Comparison of ENCODE assay signal across 20 cellular contexts in the genomic region with DNA sequence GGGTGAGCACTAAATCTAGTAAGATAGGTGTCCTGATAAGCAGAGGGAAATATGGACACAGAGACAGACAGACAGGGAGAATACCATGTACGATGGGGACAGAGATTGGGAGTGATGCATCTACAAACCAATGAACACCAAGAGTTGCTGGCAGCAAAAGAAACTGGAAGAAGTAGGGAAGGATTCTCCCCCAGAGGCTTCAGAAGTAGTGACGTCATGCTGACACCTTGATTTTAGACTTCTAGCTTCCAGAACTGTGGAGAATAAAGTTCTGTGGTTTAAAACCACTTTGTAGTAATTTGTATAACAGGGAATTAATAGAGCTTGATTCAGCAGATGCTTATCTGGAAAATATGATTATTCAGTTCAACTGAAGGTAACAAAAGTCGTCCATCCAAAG.
DNase-seq lines count a peak whose midpoint lies in the region; ATAC-seq, FAIRE-seq and TF ChIP-seq lines count a peak whose summit lies in the region.
"Had no signal": no experiment of that assay in that cellular context is flagged by ENCODE, and none has a peak within 500 bp of the region (broad histone marks: within the 10 kb centered on the region; RNA-seq: fewer than 3 reads in every experiment).

No MANE protein-coding gene starts in this region.

- no peaks in the 10 kb centered on the region for H3K36me3 ChIP-seq in HepG2 (replicated peaks in 1 of 2; ENCODE audit: control insufficient read depth in 1 of 2, insufficient read depth in 2 of 2, low read length in 2 of 2)
- H3K36me3 ChIP-seq in right lobe of liver, result no peaks in the 10 kb centered on the region
- H3K36me3 ChIP-seq in OCI-LY7 (ENCODE audit: insufficient read depth, low read length), result peaks cover 4% of the 10 kb centered on the region; the same call in 1 of the 2 replicates

- CTCF ChIA-PET in HepG2 (lab: Yijun Ruan, JAX; ENCODE audit: low intra/inter-chr PET ratio, low total read pairs) (no interaction called here), OCI-LY7 (lab: Charles Lee; ENCODE audit: unreplicated experiment) (no interaction called here), HEK293T (lab: Yijun Ruan, JAX) (no interaction called here)

- H3K4me3 ChIP-seq in HepG2 (replicated peaks in 1 of 3; ENCODE audit: insufficient read depth in 1 of 3, low read depth in 2 of 3, low read length in 3 of 3), result no peak overlapping the region
- no peak overlapping the region for H3K4me3 ChIP-seq in right lobe of liver
- H3K4me3 ChIP-seq in OCI-LY7 (ENCODE audit: low read depth, low read length, poor library complexity, severe bottlenecking), result no peak overlapping the region
- H3K4me3 ChIP-seq: A549, GM23248 had no signal

- no peak overlapping the region for H3K9ac ChIP-seq in HepG2 (ENCODE audit: insufficient read depth, low read depth, low read length)
- H3K9ac ChIP-seq: GM23248 had no signal

- no peak for TF ChIP-seq RAD21 in HepG2 (CRISPR knock-in tag; IDR thresholded peaks at IDR 0.05)

- H3K4me2 ChIP-seq in HepG2 (ENCODE audit: low read depth, low read length), result no peak overlapping the region
- H3K4me2 ChIP-seq in OCI-LY7 (ENCODE audit: low read length), result no peak overlapping the region
- H3K4me2 ChIP-seq: A549 had no signal

- H4K20me1 ChIP-seq in HepG2 (ENCODE audit: insufficient read depth, low read length), result no peaks in the 10 kb centered on the region
- H4K20me1 ChIP-seq in OCI-LY7 (ENCODE audit: insufficient read depth, low read length), result no peaks in the 10 kb centered on the region

- H2AFZ ChIP-seq in HepG2 (ENCODE audit: low read length) (no peak overlapping the region), OCI-LY7 (ENCODE audit: low read length) (peak overlapping the region; percentile 10; the same call in 1 of the 2 replicates)
- H2AFZ ChIP-seq: GM23248 had no signal

- TF ChIP-seq EP300 in HepG2 (IDR thresholded peaks at IDR 0.05; ENCODE audit: low read depth in 2 of 2, low read length in 2 of 2) (no peak), HepG2 (CRISPR knock-in tag; IDR thresholded peaks at IDR 0.05; ENCODE audit: borderline replicate concordance) (no peak)

- FAIRE-seq in HepG2 (lab: Jason Lieb, UNC), result no peak
- FAIRE-seq in GM12891 (lab: Jason Lieb, UNC), result peak; percentile 58
- FAIRE-seq: A549, D721Med, GM12892, H1 had no signal

- H3K27me3 ChIP-seq in HepG2 (ENCODE audit: control insufficient read depth in 1 of 2, insufficient read depth in 2 of 2, low read length in 2 of 2), result no peaks in the 10 kb centered on the region
- H3K27me3 ChIP-seq in right lobe of liver, result no peaks in the 10 kb centered on the region

- intact Hi-C loops in HepG2 (cut with micrococcal nuclease; ENCODE audit: unreplicated experiment), result no loop called here
- intact Hi-C loops in right lobe of liver (cut with DNase I), result no loop called here
- intact Hi-C loops in OCI-LY7 (cut with micrococcal nuclease; ENCODE audit: unreplicated experiment), result no loop called here

- no peak for DNase-seq in HepG2 (ENCODE audit: low spot score)
- DNase-seq in right lobe of liver, result no peak
- no peak for DNase-seq in GM12891 (ENCODE audit: insufficient read length, low spot score)
- no peak for DNase-seq in OCI-LY7 (ENCODE audit: low spot score)
- no peak for DNase-seq in NCI-H345 treated with DMSO at 0.1 percent for 48 hours (lab: John Stamatoyannopoulos, UW; ENCODE audit: unreplicated experiment)
- DNase-seq in HEK293T (ENCODE audit: extremely low spot score), result no peak
- DNase-seq: 8988T; CD4-positive, alpha-beta T cell; CD8-positive, alpha-beta memory T cell; DMS 273 treated with DMSO at 0.1 percent for 48 hours; DMS79; GM23248; H7; HCEC 1CT; HFFc6 had no signal

- H3K27ac ChIP-seq in HepG2 (ENCODE audit: extremely low read length, insufficient read depth, low read length), result no peak overlapping the region
- H3K27ac ChIP-seq in right lobe of liver, result no peak overlapping the region
- H3K27ac ChIP-seq in OCI-LY7 (ENCODE audit: low read depth, low read length, poor library complexity, severe bottlenecking), result no peak overlapping the region
- H3K27ac ChIP-seq: A549, GM23248 had no signal

- H3K9me3 ChIP-seq in HepG2 (ENCODE audit: low read length) (peaks cover 5% of the 10 kb centered on the region), right lobe of liver (no peaks in the 10 kb centered on the region), OCI-LY7 (ENCODE audit: low read length) (0 out of 2 replicates have a peak, but pooled peaks cover 3% of the 10 kb centered on the region)
- H3K9me3 ChIP-seq: A549 had no signal

- POLR2A ChIA-PET in HepG2 (lab: Yijun Ruan, JAX), result no interaction called here
- POLR2A ChIA-PET in OCI-LY7 (lab: Charles Lee), result interaction anchor here (0.6 to 1.9 kb wide), 5 partner anchors 11 to 648 kb away, joined by 3 to 5 read pairs (median 4); no protein-coding TSS in a partner anchor
- POLR2A ChIA-PET in HEK293T (lab: Yijun Ruan, JAX), result no interaction called here

- no peak for ATAC-seq in HepG2
- no peak for ATAC-seq in right lobe of liver
- ATAC-seq in GM18498 (IDR thresholded peaks at IDR 0.05; ENCODE audit: unreplicated experiment), result no peak
- ATAC-seq: A549 had no signal

- TF ChIP-seq POLR2A in HepG2 (IDR thresholded peaks at IDR 0.05; ENCODE audit: insufficient read depth in 1 of 2, low read depth in 2 of 2, low read length in 2 of 2) (no peak), right lobe of liver (IDR thresholded peaks at IDR 0.05) (no peak), GM12891 (IDR thresholded peaks at IDR 0.05; ENCODE audit: low read depth, low read length) (no peak)

- in situ Hi-C loops in HepG2 (cut with HindIII; ENCODE audit: extremely low pct_ligation_motif_present, low pct_unique_long_range_greater_than_20kb), result no loop called here

- H3K79me2 ChIP-seq in HepG2 (ENCODE audit: insufficient read depth, low read length) (no peaks in the 10 kb centered on the region), OCI-LY7 (ENCODE audit: insufficient read depth, low read depth, low read length) (no peaks in the 10 kb centered on the region)

- BruUV-seq in HepG2 (replicated peaks; lab: Mats Ljungman, UMichigan), result no TSS peak
- BruUV-seq in OCI-LY7 (replicated peaks; lab: Mats Ljungman, UMichigan), result no TSS peak

- no peak for TF ChIP-seq CTCF in HepG2 (CRISPR knock-in tag; IDR thresholded peaks at IDR 0.05)
- TF ChIP-seq CTCF in right lobe of liver (IDR thresholded peaks at IDR 0.05), result no peak
- no peak for TF ChIP-seq CTCF in OCI-LY7 (conservative IDR thresholded peaks at IDR 0.05; ENCODE audit: low read length)

- WGBS in HepG2 (ENCODE audit: low lambda C conversion rate), result 2% methylated on average over 3 of the region's 3 CpGs
- 46% methylated on average over 3 of the region's 3 CpGs for WGBS in right lobe of liver (ENCODE audit: insufficient coverage, low coverage, low lambda C conversion rate, missing lambda C conversion rate)

- H3K9me2 ChIP-seq in OCI-LY7 (ENCODE audit: insufficient read depth, low read length), result no peaks in the 10 kb centered on the region

- no peaks in the 10 kb centered on the region for H3K4me1 ChIP-seq in HepG2 (ENCODE audit: insufficient read depth, low read length)
- H3K4me1 ChIP-seq in right lobe of liver, result no peaks in the 10 kb centered on the region
- H3K4me1 ChIP-seq in OCI-LY7 (ENCODE audit: insufficient read depth, low read length, poor library complexity, severe bottlenecking), result peaks cover 27% of the 10 kb centered on the region
- H3K4me1 ChIP-seq: A549 had no signal

TF ChIP-seq in HepG2, 621 proteins besides CTCF, POLR2A, EP300 and RAD21:
- TF ChIP-seq ATF7 (IDR thresholded peaks at IDR 0.05), result peak; percentile 96
- no peak for TF ChIP-seq ATF7 (CRISPR knock-in tag; IDR thresholded peaks at IDR 0.05)
- TF ChIP-seq KLF12 (CRISPR knock-in tag; IDR thresholded peaks at IDR 0.05; ENCODE audit: borderline replicate concordance), result no peak
- peak; percentile 94 for TF ChIP-seq CREB1 (IDR thresholded peaks at IDR 0.05)
- no peak for TF ChIP-seq CREB1 (CRISPR knock-in tag; IDR thresholded peaks at IDR 0.05)
TF ChIP-seq in HepG2: peak in this region for 2.

TF ChIP-seq in GM12891, 5 proteins besides CTCF, POLR2A, EP300 and RAD21:
- TF ChIP-seq POU2F2 (IDR thresholded peaks at IDR 0.05; ENCODE audit: low read depth, low read length), result no peak
- no peak for TF ChIP-seq POLR2AphosphoS5 (IDR thresholded peaks at IDR 0.05; ENCODE audit: low read depth, low read length)
- TF ChIP-seq SPI1 (IDR thresholded peaks at IDR 0.05; ENCODE audit: low read depth, low read length), result no peak
- no peak for TF ChIP-seq TAF1 (IDR thresholded peaks at IDR 0.05; ENCODE audit: low read depth, low read length)
- no peak for TF ChIP-seq PAX5 (IDR thresholded peaks at IDR 0.05; ENCODE audit: insufficient read depth, low read length, severe bottlenecking)

TF ChIP-seq in HEK293T, 16 proteins besides CTCF, POLR2A, EP300 and RAD21:
- TF ChIP-seq CTBP1 (IDR thresholded peaks at IDR 0.05; ENCODE audit: borderline replicate concordance) (no peak), NFRKB (IDR thresholded peaks at IDR 0.05) (no peak), SUZ12 (IDR thresholded peaks at IDR 0.05) (no peak), BHLHE40 (IDR thresholded peaks at IDR 0.05; ENCODE audit: borderline replicate concordance) (no peak), L3MBTL2 (conservative IDR thresholded peaks at IDR 0.05) (no peak), SP1 (IDR thresholded peaks at IDR 0.05) (no peak), TARDBP (IDR thresholded peaks at IDR 0.05) (no peak), ARNT (IDR thresholded peaks at IDR 0.05) (no peak), HDGF (IDR thresholded peaks at IDR 0.05; ENCODE audit: borderline replicate concordance) (no peak), ELF4 (IDR thresholded peaks at IDR 0.05) (no peak), LEF1 (IDR thresholded peaks at IDR 0.05; ENCODE audit: borderline replicate concordance) (no peak), FOXA1 (IDR thresholded peaks at IDR 0.05) (no peak)
